In the genomic region with DNA sequence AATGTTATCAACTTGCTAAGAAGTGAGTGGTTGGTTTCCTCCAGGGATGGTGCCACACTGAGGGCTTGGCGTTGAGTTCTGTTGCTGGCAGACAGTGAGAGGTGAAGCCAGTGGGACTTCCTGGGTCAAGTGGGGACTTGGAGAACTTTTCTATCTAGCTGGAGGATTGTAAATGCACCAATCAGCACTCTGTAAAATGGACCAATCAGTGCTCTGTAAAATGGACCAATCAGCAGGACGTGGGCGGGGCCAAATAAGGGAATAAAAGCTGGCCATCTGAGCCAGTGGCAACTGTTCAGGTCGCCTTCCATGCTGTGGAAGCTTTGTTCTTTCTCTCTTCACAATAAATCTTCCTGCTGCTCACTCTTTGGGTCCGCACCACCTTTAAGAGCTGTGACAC, we compare ENCODE assay signal across 4 cellular contexts. TPM values are rescaled to one million over a fixed set of nuclear protein-coding genes. Genes with fewer than 3 reads are reported as not detected.
"Had no signal": no experiment of that assay in that cellular context is flagged by ENCODE, and none has a peak within 500 bp of the region (broad histone marks: within the 10 kb centered on the region; RNA-seq: fewer than 3 reads in every experiment).

No MANE protein-coding gene starts in this region.

RNA-seq across cellular contexts. Expression of a gene that starts 51.6 kb away (rescaled TPM):
- total RNA-seq: HT-29, HT1080 had no signal
- polyA plus RNA-seq: IgD-negative memory B cell, IMR-90 had no signal
